In genomic region chr4:3857316-3857926, GRCh38 we compare ENCODE assay signal across 18 cellular contexts.
"Had no signal": no experiment of that assay in that cellular context is flagged by ENCODE, and none has a peak within 500 bp of the region (broad histone marks: within the 10 kb centered on the region; RNA-seq: fewer than 3 reads in every experiment).

No MANE protein-coding gene starts in this region.

- H3K36me3 ChIP-seq: adrenal gland, left lung, neural progenitor cell, ovary, thoracic aorta, upper lobe of left lung had no signal

- H3K27ac Mint-ChIP-seq: activated CD8-positive, alpha-beta T cell treated with anti-CD3 and anti-CD28 coated beads for 36 hours; activated T-cell treated with anti-CD3 and anti-CD28 coated beads, Interleukin-2, amount 50 U/mL, for 24 hours; neural progenitor cell; stimulated activated memory B cell treated with anti-CD40 and anti-IgM and Interleukin-4, amounts not matched to agents 10 μg/mL and 1 μg/mL and 100 μg/mL, for 72 hours had no signal

- H3K27me3 ChIP-seq: ovary had no signal

- H3K9me3 ChIP-seq: adrenal gland, left lung, ovary, thoracic aorta, upper lobe of left lung had no signal

- H3K36me3 Mint-ChIP-seq: neural progenitor cell; stimulated activated memory B cell treated with anti-CD40 and anti-IgM and Interleukin-4, amounts not matched to agents 10 μg/mL and 1 μg/mL and 100 μg/mL, for 72 hours had no signal

- H3K4me2 ChIP-seq: neural progenitor cell had no signal

- H2AFZ ChIP-seq: neural progenitor cell had no signal

- H3K4me1 Mint-ChIP-seq: stimulated activated memory B cell treated with anti-CD40 and anti-IgM and Interleukin-4, amounts not matched to agents 10 μg/mL and 1 μg/mL and 100 μg/mL, for 72 hours had no signal

- H3K4me1 ChIP-seq: adrenal gland, left lung had no signal

- H3K27ac ChIP-seq: adrenal gland, left lung, neural progenitor cell, ovary, thoracic aorta, upper lobe of left lung had no signal

- H3K9ac ChIP-seq: neural progenitor cell had no signal

- H3K9me3 Mint-ChIP-seq: activated CD8-positive, alpha-beta T cell treated with anti-CD3 and anti-CD28 coated beads for 36 hours; activated T-cell treated with anti-CD3 and anti-CD28 coated beads, Interleukin-2, amount 50 U/mL, for 24 hours; neural progenitor cell; stimulated activated memory B cell treated with anti-CD40 and anti-IgM and Interleukin-4, amounts not matched to agents 10 μg/mL and 1 μg/mL and 100 μg/mL, for 72 hours had no signal

- H3K4me3 ChIP-seq: adrenal gland, left lung, neural progenitor cell, ovary, thoracic aorta, upper lobe of left lung had no signal

- ATAC-seq: activated CD8-positive, alpha-beta T cell treated with anti-CD3 and anti-CD28 coated beads for 36 hours; left lung; sciatic nerve; stimulated activated memory B cell treated with anti-CD40 and anti-IgM and Interleukin-4, amounts not matched to agents 10 μg/mL and 1 μg/mL and 100 μg/mL, for 72 hours had no signal

- H3K4me3 Mint-ChIP-seq: activated CD8-positive, alpha-beta T cell treated with anti-CD3 and anti-CD28 coated beads for 36 hours; activated T-cell treated with anti-CD3 and anti-CD28 coated beads, Interleukin-2, amount 50 U/mL, for 24 hours; stimulated activated memory B cell treated with anti-CD40 and anti-IgM and Interleukin-4, amounts not matched to agents 10 μg/mL and 1 μg/mL and 100 μg/mL, for 72 hours had no signal

- DNase-seq: activated CD4-positive, alpha-beta T cell treated with anti-CD3 and anti-CD28 coated beads for 48 hours; activated CD4-positive, CD25-positive, alpha-beta regulatory T cell; activated CD8-positive, alpha-beta T cell treated with anti-CD3 and anti-CD28 coated beads for 36 hours; activated effector memory CD4-positive, alpha-beta T cell treated with Interleukin-2 at 50 U/mL for 16 hours; activated naive CD4-positive, alpha-beta T cell treated with anti-CD3 and anti-CD28 coated beads, Interleukin-2, amount 50 U/mL, for 16 hours; activated T-cell treated with anti-CD3 and anti-CD28 coated beads, Interleukin-2, amount 50 U/mL, for 24 hours; adrenal gland; cerebellar nuclear complex; effector CD4-positive, alpha-beta T cell; ovary; stimulated activated CD4-positive, alpha-beta T cell treated with anti-CD3 and anti-CD28 coated beads, Interleukin-4, amount 100 ng/mL, for 24 hours; T1000; upper lobe of left lung had no signal
